In genomic region chr19:11045536-11045935, GRCh38 we compare ENCODE assay signal across 24 cellular contexts.
"Had no signal": no experiment of that assay in that cellular context is flagged by ENCODE, and none has a peak within 500 bp of the region (broad histone marks: within the 10 kb centered on the region; RNA-seq: fewer than 3 reads in every experiment).

No MANE protein-coding gene starts in this region.

- H3K9me3 Mint-ChIP-seq: activated CD8-positive, alpha-beta T cell treated with anti-CD3 and anti-CD28 coated beads for 36 hours; activated naive CD4-positive, alpha-beta T cell treated with anti-CD3 and anti-CD28 coated beads, Interleukin-2, amount 50 U/mL, for 72 hours; activated T-cell treated with anti-CD3 and anti-CD28 coated beads, Interleukin-2, amount 50 U/mL, for 4 hours; nephron progenitor cell; stimulated activated naive B cell treated with anti-CD40 and anti-IgM and Interleukin-4, amounts not matched to agents 10 μg/mL and 1 μg/mL and 100 μg/mL, for 72 hours had no signal

- H3K9ac ChIP-seq: parathyroid adenoma had no signal

- H3K36me3 ChIP-seq: breast epithelium had no signal

- H3K27ac ChIP-seq: left lung, lower lobe of right lung, neutrophil, parathyroid adenoma, psoas muscle, sigmoid colon, stomach, upper lobe of left lung had no signal

- H3K4me1 ChIP-seq: breast epithelium, parathyroid adenoma, psoas muscle had no signal

- H3K4me1 Mint-ChIP-seq: nephron progenitor cell had no signal

- H3K4me3 ChIP-seq: breast epithelium, left lung, lower lobe of right lung, psoas muscle, sigmoid colon, smooth muscle cell, stomach, thyroid gland, upper lobe of left lung had no signal

- DNase-seq: activated CD4-positive, alpha-beta T cell treated with anti-CD3 and anti-CD28 coated beads, Interleukin-2, amount 50 U/mL, for 1 hour; activated CD4-positive, CD25-positive, alpha-beta regulatory T cell treated with anti-CD3 and anti-CD28 coated beads, Interleukin-2, amount 50 U/mL, for 72 hours; activated CD8-positive, alpha-beta T cell treated with anti-CD3 and anti-CD28 coated beads for 36 hours; activated naive CD4-positive, alpha-beta T cell; activated T-cell treated with anti-CD3 and anti-CD28 coated beads, Interleukin-2, amount 50 U/mL, for 4 hours; central memory CD4-positive, alpha-beta T cell; effector CD8-positive, alpha-beta T cell; left lung; lower lobe of right lung; mesendoderm; nephron progenitor cell; psoas muscle; sigmoid colon; stimulated activated CD4-positive, alpha-beta T cell treated with anti-CD3 and anti-CD28 coated beads, Interleukin-1b, Interleukin-23, amount 100 ng/mL, for 48 hours; stimulated activated naive B cell treated with anti-CD40 and anti-IgM and Interleukin-4, amounts not matched to agents 10 μg/mL and 1 μg/mL and 100 μg/mL, for 72 hours; stomach; T-helper 2 cell; thyroid gland; upper lobe of left lung had no signal

- H3K9me3 ChIP-seq: breast epithelium, left lung, lower lobe of right lung, neutrophil, psoas muscle, sigmoid colon, stomach, thyroid gland, upper lobe of left lung had no signal

- H3K27me3 Mint-ChIP-seq: activated CD8-positive, alpha-beta T cell treated with anti-CD3 and anti-CD28 coated beads for 36 hours had no signal

- H3K27me3 ChIP-seq: breast epithelium, left lung, neutrophil, sigmoid colon, stomach, thyroid gland, upper lobe of left lung had no signal

- H3K4me3 Mint-ChIP-seq: activated CD8-positive, alpha-beta T cell treated with anti-CD3 and anti-CD28 coated beads for 36 hours; activated T-cell treated with anti-CD3 and anti-CD28 coated beads, Interleukin-2, amount 50 U/mL, for 4 hours; nephron progenitor cell had no signal

- H3K27ac Mint-ChIP-seq: activated CD8-positive, alpha-beta T cell treated with anti-CD3 and anti-CD28 coated beads for 36 hours; stimulated activated naive B cell treated with anti-CD40 and anti-IgM and Interleukin-4, amounts not matched to agents 10 μg/mL and 1 μg/mL and 100 μg/mL, for 72 hours had no signal

- ATAC-seq: activated CD8-positive, alpha-beta T cell treated with anti-CD3 and anti-CD28 coated beads for 36 hours; activated naive CD4-positive, alpha-beta T cell treated with anti-CD3 and anti-CD28 coated beads, Interleukin-2, amount 50 U/mL, for 72 hours; activated T-cell treated with anti-CD3 and anti-CD28 coated beads, Interleukin-2, amount 50 U/mL, for 4 hours; left lung; lower lobe of right lung; psoas muscle had no signal
